Comparison of ENCODE assay signal across 8 cellular contexts in genomic region chr5:150782850-150783249, GRCh38. TPM values are rescaled to one million over a fixed set of nuclear protein-coding genes. Genes with fewer than 3 reads are reported as not detected.
DNase-seq lines count a peak whose midpoint lies in the region; ATAC-seq and TF ChIP-seq lines count a peak whose summit lies in the region.

No MANE protein-coding gene starts in this region.

- H3K4me1 ChIP-seq in smooth muscle cell (ENCODE audit: low read depth): peaks cover 51% of the 10 kb centered on the region

- 22% methylated on average over 3 of the region's 3 CpGs for WGBS in smooth muscle cell (ENCODE audit: low lambda C conversion rate)

- peak overlapping the region; percentile 79 for H3K9ac ChIP-seq in smooth muscle cell (ENCODE audit: low read depth)

- peaks cover 89% of the 10 kb centered on the region for H3K79me2 ChIP-seq in smooth muscle cell (ENCODE audit: low read depth)

- peaks cover 67% of the 10 kb centered on the region for H3F3A ChIP-seq in smooth muscle cell (ENCODE audit: low read depth)

- H3K4me1 Mint-ChIP-seq in activated CD4-positive, alpha-beta memory T cell treated with anti-CD3 and anti-CD28 coated beads for 36 hours (ENCODE audit: low read depth): peaks cover 80% of the 10 kb centered on the region

- intact Hi-C loops in activated CD4-positive, alpha-beta memory T cell treated with anti-CD3 and anti-CD28 coated beads for 36 hours (cut with micrococcal nuclease): loop anchor here (1.0 to 10.0 kb wide), 8 partner anchors 25 to 472 kb away; partner anchors contain the start of genes GM2A and RBM22

- H3K27ac Mint-ChIP-seq in activated CD4-positive, alpha-beta memory T cell treated with anti-CD3 and anti-CD28 coated beads for 36 hours: peak overlapping the region; percentile 89

- no peaks in the 10 kb centered on the region for H3K27me3 Mint-ChIP-seq in activated CD4-positive, alpha-beta memory T cell treated with anti-CD3 and anti-CD28 coated beads for 36 hours

- H2AFZ ChIP-seq in smooth muscle cell (ENCODE audit: low read depth): no peak overlapping the region

- POLR2A ChIA-PET in activated CD4-positive, alpha-beta memory T cell treated with anti-CD3 and anti-CD28 coated beads for 36 hours (lab: Charles Lee): interaction anchor here (0.7 to 2.0 kb wide), 4 partner anchors 13 to 82 kb away, joined by 3 to 13 read pairs (median 8); partner anchors contain the start of genes DCTN4, IRGM and RBM22

- no peaks in the 10 kb centered on the region for H3K36me3 ChIP-seq in smooth muscle cell (ENCODE audit: low read depth)

- DNase-seq in HL-60 (ENCODE audit: low read depth in 1 of 2, low spot score in 1 of 2) (no peak), fibroblast of mammary gland (ENCODE audit: low read depth) (no peak), smooth muscle cell (lab: John Stamatoyannopoulos, UW; ENCODE audit: unreplicated experiment) (no peak)
- no peak for DNase-seq in activated CD4-positive, alpha-beta memory T cell treated with anti-CD3 and anti-CD28 coated beads for 36 hours

- H3K9me3 ChIP-seq in smooth muscle cell (replicated peaks; ENCODE audit: low read depth): no peaks in the 10 kb centered on the region

- peaks cover 8% of the 10 kb centered on the region for H3K9me3 Mint-ChIP-seq in activated CD4-positive, alpha-beta memory T cell treated with anti-CD3 and anti-CD28 coated beads for 36 hours

- ATAC-seq in HG02798 (IDR thresholded peaks at IDR 0.05; ENCODE audit: poor library complexity, unreplicated experiment) (no peak), HG03354 (IDR thresholded peaks at IDR 0.05; ENCODE audit: poor library complexity, severe bottlenecking, unreplicated experiment) (no peak), HG02571 (IDR thresholded peaks at IDR 0.05; ENCODE audit: unreplicated experiment) (no peak), GM18511 (IDR thresholded peaks at IDR 0.05; ENCODE audit: unreplicated experiment) (no peak)

- peak overlapping the region; percentile 50 for H3K4me3 Mint-ChIP-seq in activated CD4-positive, alpha-beta memory T cell treated with anti-CD3 and anti-CD28 coated beads for 36 hours

- peak overlapping the region; percentile 96 for H3K4me2 ChIP-seq in smooth muscle cell

- H3K27ac ChIP-seq in HL-60 (replicated peaks): peak overlapping the region; percentile 85
- H3K27ac ChIP-seq in smooth muscle cell (ENCODE audit: low read depth): peak overlapping the region; percentile 98

- H3K36me3 Mint-ChIP-seq in activated CD4-positive, alpha-beta memory T cell treated with anti-CD3 and anti-CD28 coated beads for 36 hours: peaks cover 7% of the 10 kb centered on the region

- H3K4me3 ChIP-seq in HL-60 (replicated peaks; ENCODE audit: insufficient read depth, low read length): no peak overlapping the region
- H3K4me3 ChIP-seq in fibroblast of mammary gland (ENCODE audit: control insufficient read depth, low read depth, low read length): peak overlapping the region; percentile 42
- H3K4me3 ChIP-seq in smooth muscle cell: peak overlapping the region; percentile 92

- CTCF ChIA-PET in activated CD4-positive, alpha-beta memory T cell treated with anti-CD3 and anti-CD28 coated beads for 36 hours (lab: Charles Lee): interaction anchor here (1.1 to 3.6 kb wide), 6 partner anchors 18 to 333 kb away, joined by 3 to 20 read pairs (median 6); partner anchors contain the start of genes IRGM and RBM22

- H3K27me3 ChIP-seq in HL-60 (ENCODE audit: insufficient read depth, poor library complexity, severe bottlenecking): no peaks in the 10 kb centered on the region
- no peaks in the 10 kb centered on the region for H3K27me3 ChIP-seq in smooth muscle cell (ENCODE audit: low read depth)

- peaks cover 6% of the 10 kb centered on the region for H4K20me1 ChIP-seq in smooth muscle cell (ENCODE audit: low read depth)

- no peak for TF ChIP-seq CTCF in HL-60 (IDR thresholded peaks at IDR 0.05; ENCODE audit: insufficient read depth, low read length)
- no peak for TF ChIP-seq CTCF in fibroblast of mammary gland (conservative IDR thresholded peaks at IDR 0.05; ENCODE audit: control insufficient read depth, insufficient read depth, low read depth, low read length)
- no peak for TF ChIP-seq CTCF in smooth muscle cell (IDR thresholded peaks at IDR 0.05; ENCODE audit: borderline replicate concordance, insufficient read depth, poor library complexity, severe bottlenecking)

RNA-seq across cellular contexts. Expression of gene SMIM3, which starts 4.3 kb away (rescaled TPM):
- total RNA-seq in activated CD4-positive, alpha-beta memory T cell treated with anti-CD3 and anti-CD28 coated beads for 36 hours: 10 to 100 TPM; 22.4 to 22.8 TPM
- 178 and 190 TPM in 2 replicates for total RNA-seq in smooth muscle cell
- polyA plus RNA-seq in smooth muscle cell: 218 and 261 TPM in 2 replicates

RNA-seq across cellular contexts. Expression of gene DCTN4, which starts 24.0 kb away (rescaled TPM):
- 10 to 100 TPM; 32.2 to 32.9 TPM for total RNA-seq in activated CD4-positive, alpha-beta memory T cell treated with anti-CD3 and anti-CD28 coated beads for 36 hours
- total RNA-seq in smooth muscle cell: 77.7 and 87.6 TPM in 2 replicates
- polyA plus RNA-seq in smooth muscle cell: 35.2 and 38.7 TPM in 2 replicates
